In the genomic region with DNA sequence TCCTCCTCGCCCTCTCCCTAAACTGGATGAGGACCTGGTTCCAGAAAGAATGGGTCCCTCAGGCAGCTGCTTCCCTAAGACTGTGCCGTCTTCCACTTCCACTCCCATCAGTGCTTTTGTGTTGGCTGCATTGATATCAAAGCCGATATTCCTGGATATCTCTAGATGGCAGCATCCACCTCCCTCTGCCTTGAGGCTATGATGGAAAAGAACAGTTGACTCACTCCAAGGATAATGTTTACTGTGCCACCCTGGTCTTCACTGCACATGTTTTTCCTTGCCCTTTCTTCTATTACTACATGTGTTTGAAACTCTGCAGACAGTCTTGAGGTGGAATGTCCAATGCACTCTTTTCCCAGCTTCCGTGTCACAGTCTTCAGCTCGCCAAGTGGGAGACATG, we compare ENCODE assay signal across 8 cellular contexts.
DNase-seq lines count a peak whose midpoint lies in the region; ATAC-seq and TF ChIP-seq lines count a peak whose summit lies in the region.

No MANE protein-coding gene starts in this region.

- peaks cover 40% of the 10 kb centered on the region for H3K4me1 Mint-ChIP-seq in nephron progenitor cell
- H3K4me1 Mint-ChIP-seq in type B pancreatic cell (ENCODE audit: unreplicated experiment): peaks cover 3% of the 10 kb centered on the region

- H3K27ac Mint-ChIP-seq in nephron progenitor cell: no peak overlapping the region
- no peak overlapping the region for H3K27ac Mint-ChIP-seq in type B pancreatic cell

- peaks cover 6% of the 10 kb centered on the region for H3K27me3 Mint-ChIP-seq in nephron progenitor cell (ENCODE audit: low read depth, poor library complexity)
- peaks cover 30% of the 10 kb centered on the region for H3K27me3 Mint-ChIP-seq in type B pancreatic cell

- DNase-seq in ELR (ENCODE audit: low read depth): peak; percentile 67
- DNase-seq in NCI-H748 treated with DMSO at 0.1 percent for 48 hours (lab: John Stamatoyannopoulos, UW): peak; percentile 23
- DNase-seq in esophagus muscularis mucosa (ENCODE audit: extremely low spot score): no peak
- no peak for DNase-seq in T-helper 1 cell
- no peak for DNase-seq in nephron progenitor cell
- no peak for DNase-seq in type B pancreatic cell (ENCODE audit: extremely low spot score, unreplicated experiment)

- no peak overlapping the region for H2AFZ ChIP-seq in parathyroid adenoma

- H3K36me3 ChIP-seq in esophagus muscularis mucosa: no peaks in the 10 kb centered on the region
- no peaks in the 10 kb centered on the region for H3K36me3 ChIP-seq in parathyroid adenoma (ENCODE audit: control insufficient read depth, insufficient read depth, low read length)

- no peak for TF ChIP-seq POLR2A in esophagus muscularis mucosa (IDR thresholded peaks at IDR 0.05; ENCODE audit: low read depth)

- no peak for TF ChIP-seq EP300 in esophagus muscularis mucosa (IDR thresholded peaks at IDR 0.05)

- no peak overlapping the region for H3K4me3 Mint-ChIP-seq in nephron progenitor cell
- H3K4me3 Mint-ChIP-seq in type B pancreatic cell: no peak overlapping the region

- TF ChIP-seq CTCF in esophagus muscularis mucosa (IDR thresholded peaks at IDR 0.05) (peak in 2 of 3 experiments; percentile 15 to 30), parathyroid adenoma (IDR thresholded peaks at IDR 0.05) (peak; percentile 74), nephron progenitor cell (IDR thresholded peaks at IDR 0.05) (no peak), type B pancreatic cell (conservative IDR thresholded peaks at IDR 0.05) (no peak)

- intact Hi-C loops in esophagus muscularis mucosa (cut with DNase I): no loop called here

- ATAC-seq in HG02763 (IDR thresholded peaks at IDR 0.05; ENCODE audit: unreplicated experiment): no peak

- H3K27ac ChIP-seq in esophagus muscularis mucosa (replicated peaks in 1 of 4): no peak overlapping the region
- no peak overlapping the region for H3K27ac ChIP-seq in parathyroid adenoma

- no peak overlapping the region for H3K9ac ChIP-seq in parathyroid adenoma

- H3K4me3 ChIP-seq in esophagus muscularis mucosa: no peak overlapping the region
- H3K4me3 ChIP-seq in parathyroid adenoma (ENCODE audit: low read depth, low read length): no peak overlapping the region

- H3K4me1 ChIP-seq in esophagus muscularis mucosa (no peaks in the 10 kb centered on the region), parathyroid adenoma (peaks cover 9% of the 10 kb centered on the region)

- H3K36me3 Mint-ChIP-seq in nephron progenitor cell (ENCODE audit: low read depth): no peaks in the 10 kb centered on the region
- no peaks in the 10 kb centered on the region for H3K36me3 Mint-ChIP-seq in type B pancreatic cell

- 79% methylated on average over 5 of the region's 5 CpGs for WGBS in esophagus muscularis mucosa

- H3K27me3 ChIP-seq in esophagus muscularis mucosa (peaks cover 0 to 8% (median 0%) of the 10 kb centered on the region in 4 donors), parathyroid adenoma (ENCODE audit: control insufficient read depth, insufficient read depth, low read length) (no peaks in the 10 kb centered on the region)

- peaks cover 4% of the 10 kb centered on the region for H3K79me2 ChIP-seq in parathyroid adenoma

- H3K9me3 Mint-ChIP-seq in nephron progenitor cell (no peaks in the 10 kb centered on the region), type B pancreatic cell (no peaks in the 10 kb centered on the region)

- H3K4me2 ChIP-seq in parathyroid adenoma (ENCODE audit: low read length): no peak overlapping the region

- H3K9me3 ChIP-seq in esophagus muscularis mucosa (no peaks in the 10 kb centered on the region), parathyroid adenoma (ENCODE audit: control insufficient read depth, low read length) (no peaks in the 10 kb centered on the region)

Comparison
In these comparisons a context has a peak if more than half of its experiments do, and no peak if none do; other contexts are left out.
1. DNase-seq: peak in ELR (single experiment) and NCI-H748 treated with DMSO at 0.1 percent for 48 hours (single experiment); none in esophagus muscularis mucosa (single experiment), T-helper 1 cell (0 of 5), nephron progenitor cell (single experiment) and type B pancreatic cell (single experiment).
2. CTCF ChIP-seq: peak in esophagus muscularis mucosa (2 of 3) and parathyroid adenoma (single experiment); none in nephron progenitor cell (single experiment) and type B pancreatic cell (single experiment).